In the genomic region with DNA sequence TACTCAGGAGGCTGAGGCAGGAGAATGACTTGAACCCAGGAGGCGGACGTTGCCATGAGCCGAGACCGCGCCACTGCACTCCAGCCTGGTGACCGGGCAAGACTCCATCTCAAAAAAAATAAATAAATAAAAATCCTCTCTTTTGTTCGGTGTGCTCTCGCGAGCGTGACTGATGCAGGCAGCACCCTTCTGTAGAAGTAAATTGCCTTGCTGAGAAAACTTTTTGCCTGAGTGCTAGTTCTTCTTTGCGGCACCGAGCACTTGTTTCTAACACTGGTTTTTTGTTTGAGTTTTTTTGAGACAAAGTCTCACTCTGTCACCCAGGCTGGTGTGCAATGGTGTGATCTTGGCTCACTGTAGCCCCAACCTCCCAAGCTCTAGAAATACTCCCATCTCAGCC, we compare ENCODE assay signal across 18 cellular contexts. TPM values are rescaled to one million over a fixed set of nuclear protein-coding genes. Genes with fewer than 3 reads are reported as not detected.
DNase-seq lines count a peak whose midpoint lies in the region; ATAC-seq and TF ChIP-seq lines count a peak whose summit lies in the region.
"Had no signal": no experiment of that assay in that cellular context is flagged by ENCODE, and none has a peak within 500 bp of the region (broad histone marks: within the 10 kb centered on the region; RNA-seq: fewer than 3 reads in every experiment).

No MANE protein-coding gene starts in this region.

- H3K27ac ChIP-seq in GM23248, result no peak overlapping the region
- H3K27ac ChIP-seq in endodermal cell (ENCODE audit: low read depth, low read length), result no peak overlapping the region
- H3K27ac ChIP-seq: 22Rv1 had no signal

- peaks cover 80% of the 10 kb centered on the region for H3K79me2 ChIP-seq in GM23248 (ENCODE audit: insufficient read depth)

- H3K9me3 Mint-ChIP-seq in endodermal cell, result peaks cover 63% of the 10 kb centered on the region

- H3K36me3 ChIP-seq in GM23248 (ENCODE audit: low read depth) (peaks cover 7% of the 10 kb centered on the region; the same call in 1 of the 2 replicates), endodermal cell (ENCODE audit: control insufficient read depth, insufficient read depth, low read length) (no peaks in the 10 kb centered on the region)

- no peak overlapping the region for H3K4me2 ChIP-seq in GM23248 (ENCODE audit: unreplicated experiment)

- in situ Hi-C loops in GM23248 (cut with MboI), result no loop called here

- H4K20me1 ChIP-seq in GM23248 (ENCODE audit: insufficient read depth), result no peaks in the 10 kb centered on the region; the same call in 1 of the 2 replicates

- TF ChIP-seq POLR2A in lower leg skin (IDR thresholded peaks at IDR 0.05), result no peak

- H3K9ac ChIP-seq in GM23248 (no peak overlapping the region), endodermal cell (ENCODE audit: extremely low read depth, low read length, poor library complexity, severe bottlenecking) (no peak overlapping the region)

- no peak overlapping the region for H2AFZ ChIP-seq in GM23248

- H3K27me3 Mint-ChIP-seq in endodermal cell (ENCODE audit: insufficient read depth), result no peaks in the 10 kb centered on the region

- DNase-seq in DMS 273 (lab: John Stamatoyannopoulos, UW; ENCODE audit: unreplicated experiment) (peak; percentile 9), DMS 273 treated with DMSO at 0.1 percent for 48 hours (lab: John Stamatoyannopoulos, UW) (no peak), GM23248 (peak; percentile 26), RKO (ENCODE audit: low spot score) (peak; percentile 25), endodermal cell (no peak), lower leg skin (ENCODE audit: low spot score in 2 of 2) (no peak), NCI-H1105 treated with DMSO at 0.1 percent for 48 hours (lab: John Stamatoyannopoulos, UW) (no peak)
- DNase-seq: CD8-positive, alpha-beta T cell; COR-L47; DMS79; HCEC 1CT; IMR-90; KG1 had no signal

- no peak overlapping the region for H3K27ac Mint-ChIP-seq in endodermal cell

- H3K4me1 ChIP-seq in GM23248 (ENCODE audit: insufficient read depth) (peaks cover 19% of the 10 kb centered on the region), endodermal cell (ENCODE audit: control insufficient read depth, insufficient read depth, low read length) (peaks cover 8% of the 10 kb centered on the region)

- no peak overlapping the region for H3K4me3 Mint-ChIP-seq in endodermal cell
- H3K4me3 Mint-ChIP-seq: CD14-positive monocyte; CD8-positive, alpha-beta T cell had no signal

- H3K4me1 Mint-ChIP-seq in endodermal cell, result peaks cover 14% of the 10 kb centered on the region

- WGBS in GM23248 (ENCODE audit: low coverage in 1 of 2, low lambda C conversion rate in 2 of 2, missing lambda C conversion rate in 2 of 2), 2 experiments, result 90 to 98% methylated on average over 12 of the region's 12 CpGs
- 99% methylated on average over 9 to 12 of the region's 12 CpGs for WGBS in endodermal cell (ENCODE audit: insufficient coverage in 1 of 2, insufficient read length in 1 of 2), 2 experiments
- WGBS in lower leg skin, 2 donors, result 97% methylated on average over 12 of the region's 12 CpGs

- peaks cover 39% of the 10 kb centered on the region for H3F3A ChIP-seq in GM23248 (ENCODE audit: insufficient read depth)

- TF ChIP-seq CTCF in endodermal cell (conservative IDR thresholded peaks at IDR 0.05) (no peak), lower leg skin (IDR thresholded peaks at IDR 0.05) (no peak)

- no peak for ATAC-seq in GM21381 (IDR thresholded peaks at IDR 0.05; ENCODE audit: unreplicated experiment)
- ATAC-seq: CD8-positive, alpha-beta T cell had no signal

- no peak overlapping the region for H3K4me3 ChIP-seq in GM23248
- peak overlapping the region; percentile 29 for H3K4me3 ChIP-seq in endodermal cell (ENCODE audit: low read length)
- no peak overlapping the region for H3K4me3 ChIP-seq in lower leg skin (ENCODE audit: low read depth, poor library complexity, severe bottlenecking)

- H3K9me2 ChIP-seq in GM23248 (ENCODE audit: insufficient read depth), result no peaks in the 10 kb centered on the region

- H3K27me3 ChIP-seq in GM23248 (replicated peaks; ENCODE audit: insufficient read depth), result no peaks in the 10 kb centered on the region
- no peaks in the 10 kb centered on the region for H3K27me3 ChIP-seq in endodermal cell (ENCODE audit: control insufficient read depth, insufficient read depth, low read length, poor library complexity, severe bottlenecking)

- H3K9me3 ChIP-seq in GM23248 (ENCODE audit: low read depth) (peaks cover 4% of the 10 kb centered on the region), endodermal cell (ENCODE audit: control insufficient read depth, low read length) (peaks cover 69% of the 10 kb centered on the region)

- intact Hi-C loops in lower leg skin (cut with DNase I; ENCODE audit: low total_unique reads), result no loop called here

- peaks cover 20% of the 10 kb centered on the region for H3K36me3 Mint-ChIP-seq in endodermal cell (ENCODE audit: low read depth)

RNA-seq across cellular contexts. Expression of a gene that starts 30.5 kb away (rescaled TPM):
- not detected in 2 replicates for total RNA-seq in GM23248 (2014; rRNA removed; shearing (Covaris generic))
- polyA plus RNA-seq in GM23248 (2016; fragmentation: Nextera tagmentation; extraction: Ambion mirVana), result 0.49 TPM in 1 of 2 replicates, not detected in the other
- total RNA-seq in endodermal cell, result not detected
- polyA plus RNA-seq in endodermal cell (2013, experiment 1 of 2), result not detected
- 0.17 TPM for polyA plus RNA-seq in endodermal cell (2013, experiment 2 of 2)
- total RNA-seq in lower leg skin, result 10 to 100 TPM in 1 of 4 donors, 1 to 10 TPM in 3; 1.8 to 10.5 (median 3.1) TPM
- total RNA-seq: A673; CD8-positive, alpha-beta T cell; G401 had no signal
- polyA plus RNA-seq: IMR-90 had no signal

Comparison
In these comparisons a context has a peak if more than half of its experiments do, and no peak if none do; other contexts are left out.
1. DNase-seq: peak in DMS 273 (single experiment), GM23248 (single experiment) and RKO (single experiment); none in DMS 273 treated with DMSO at 0.1 percent for 48 hours (single experiment), endodermal cell (single experiment), lower leg skin (0 of 2) and NCI-H1105 treated with DMSO at 0.1 percent for 48 hours (single experiment).